In genomic region chr3:172312006-172312405, GRCh38 we compare ENCODE assay signal across 29 cellular contexts.
DNase-seq lines count a peak whose midpoint lies in the region; ATAC-seq and TF ChIP-seq lines count a peak whose summit lies in the region.
"Had no signal": no experiment of that assay in that cellular context is flagged by ENCODE, and none has a peak within 500 bp of the region (broad histone marks: within the 10 kb centered on the region; RNA-seq: fewer than 3 reads in every experiment).

No MANE protein-coding gene starts in this region.

- TF ChIP-seq CTCF in cardiac muscle cell (IDR thresholded peaks at IDR 0.05; ENCODE audit: low read depth, low read length) (no peak), right atrium auricular region (IDR thresholded peaks at IDR 0.05) (no peak), coronary artery (IDR thresholded peaks at IDR 0.05) (no peak), lower lobe of right lung (IDR thresholded peaks at IDR 0.05) (no peak), uterus (IDR thresholded peaks at IDR 0.05) (no peak), osteoblast (IDR thresholded peaks at IDR 0.05; ENCODE audit: extremely low read depth, low read depth, low read length) (no peak)

- H3K4me1 ChIP-seq in cardiac muscle cell (ENCODE audit: low read depth): peaks cover 70% of the 10 kb centered on the region
- H3K4me1 ChIP-seq in right atrium auricular region: peaks cover 0 to 63% of the 10 kb centered on the region in 2 donors
- peaks cover 24% of the 10 kb centered on the region for H3K4me1 ChIP-seq in lower lobe of right lung
- H3K4me1 ChIP-seq in uterus: peaks cover 4 to 26% of the 10 kb centered on the region in 2 donors
- H3K4me1 ChIP-seq in effector memory CD4-positive, alpha-beta T cell (ENCODE audit: control insufficient read depth, insufficient read depth, low read length, poor library complexity, severe bottlenecking): no peaks in the 10 kb centered on the region
- H3K4me1 ChIP-seq in osteoblast (ENCODE audit: insufficient read depth, low read length): peaks cover 20% of the 10 kb centered on the region

- H4K20me1 ChIP-seq in osteoblast (ENCODE audit: insufficient read depth, low read length): peaks cover 7% of the 10 kb centered on the region

- DNase-seq in cardiac muscle cell (ENCODE audit: low read depth in 1 of 2, low spot score in 1 of 2): peak in 1 of 2 donors; percentile 36
- no peak for DNase-seq in right atrium auricular region (ENCODE audit: low spot score)
- DNase-seq in coronary artery (ENCODE audit: low spot score): no peak
- no peak for DNase-seq in lower lobe of right lung
- DNase-seq in uterus: no peak
- no peak for DNase-seq in effector memory CD4-positive, alpha-beta T cell
- DNase-seq in osteoblast (ENCODE audit: insufficient read length, low spot score, missing footprints): no peak
- DNase-seq: activated CD4-positive, alpha-beta T cell treated with anti-CD3 and anti-CD28 coated beads, Interleukin-2, amount 50 U/mL, for 1 hour; activated CD4-positive, CD25-positive, alpha-beta regulatory T cell; activated T-cell treated with anti-CD3 and anti-CD28 coated beads, Interleukin-2, amount 50 U/mL, for 48 hours; caudate nucleus; CD4-positive, alpha-beta memory T cell; hypothalamus; immature natural killer cell; KBM-7; left colon; naive B cell; NCI-H1105; NCI-H187 treated with DMSO at 0.1 percent for 48 hours; NCI-H2171; NCI-H510A; RPMI8226; stimulated activated naive CD4-positive, alpha-beta T cell had no signal

- ATAC-seq in lower lobe of right lung (no peak), HG02970 (IDR thresholded peaks at IDR 0.05; ENCODE audit: low FRiP score, unreplicated experiment) (no peak)
- ATAC-seq: esophagus mucosa, gastroesophageal sphincter had no signal

- peaks cover 24% of the 10 kb centered on the region for H3K36me3 ChIP-seq in cardiac muscle cell
- H3K36me3 ChIP-seq in right atrium auricular region: peaks cover 44% of the 10 kb centered on the region
- H3K36me3 ChIP-seq in lower lobe of right lung: peaks cover 56% of the 10 kb centered on the region
- H3K36me3 ChIP-seq in uterus: no peaks in the 10 kb centered on the region
- H3K36me3 ChIP-seq in effector memory CD4-positive, alpha-beta T cell (ENCODE audit: control insufficient read depth, insufficient read depth, low read length): peaks cover 19% of the 10 kb centered on the region
- H3K36me3 ChIP-seq in osteoblast (ENCODE audit: insufficient read depth, low read length): peaks cover 79% of the 10 kb centered on the region

- no peaks in the 10 kb centered on the region for H3K27me3 ChIP-seq in cardiac muscle cell
- no peaks in the 10 kb centered on the region for H3K27me3 ChIP-seq in right atrium auricular region
- no peaks in the 10 kb centered on the region for H3K27me3 ChIP-seq in lower lobe of right lung (ENCODE audit: low read depth)
- H3K27me3 ChIP-seq in uterus: no peaks in the 10 kb centered on the region
- no peaks in the 10 kb centered on the region for H3K27me3 ChIP-seq in effector memory CD4-positive, alpha-beta T cell (replicated peaks; ENCODE audit: control insufficient read depth, insufficient read depth, low read length, poor library complexity, severe bottlenecking)
- H3K27me3 ChIP-seq in osteoblast (ENCODE audit: insufficient read depth, low read length): no peaks in the 10 kb centered on the region
- H3K27me3 ChIP-seq: ascending aorta, gastroesophageal sphincter had no signal

- no peak overlapping the region for H2AFZ ChIP-seq in osteoblast (ENCODE audit: low read length)

- H3K4me3 ChIP-seq in cardiac muscle cell: no peak overlapping the region
- no peak overlapping the region for H3K4me3 ChIP-seq in right atrium auricular region
- peak overlapping the region; percentile 23 for H3K4me3 ChIP-seq in coronary artery
- no peak overlapping the region for H3K4me3 ChIP-seq in lower lobe of right lung
- no peak overlapping the region for H3K4me3 ChIP-seq in uterus
- no peak overlapping the region for H3K4me3 ChIP-seq in effector memory CD4-positive, alpha-beta T cell (ENCODE audit: insufficient read depth, low read depth, low read length, poor library complexity, severe bottlenecking)
- no peak overlapping the region for H3K4me3 ChIP-seq in osteoblast (ENCODE audit: insufficient read depth, low read length)
- H3K4me3 ChIP-seq: ascending aorta, gastroesophageal sphincter, SK-N-MC, skin epidermis had no signal

- H3K27ac ChIP-seq in cardiac muscle cell: peak overlapping the region; percentile 86
- H3K27ac ChIP-seq in right atrium auricular region: no peak overlapping the region
- peak overlapping the region in 1 of 2 donors; percentile 35 for H3K27ac ChIP-seq in coronary artery
- peak overlapping the region; percentile 55 for H3K27ac ChIP-seq in lower lobe of right lung
- peak overlapping the region; percentile 82 to 95 for H3K27ac ChIP-seq in uterus
- no peak overlapping the region for H3K27ac ChIP-seq in effector memory CD4-positive, alpha-beta T cell (ENCODE audit: insufficient read depth, low read length, poor library complexity, severe bottlenecking)
- no peak overlapping the region for H3K27ac ChIP-seq in osteoblast (ENCODE audit: low read depth, low read length)
- H3K27ac ChIP-seq: SK-N-MC had no signal

- H3K9me3 ChIP-seq in cardiac muscle cell (ENCODE audit: low read depth) (no peaks in the 10 kb centered on the region), right atrium auricular region (no peaks in the 10 kb centered on the region), lower lobe of right lung (no peaks in the 10 kb centered on the region), uterus (no peaks in the 10 kb centered on the region), osteoblast (ENCODE audit: low read depth, low read length) (no peaks in the 10 kb centered on the region)
- H3K9me3 ChIP-seq in effector memory CD4-positive, alpha-beta T cell (ENCODE audit: control insufficient read depth, low read length): no peaks in the 10 kb centered on the region
- H3K9me3 ChIP-seq: ascending aorta, gastroesophageal sphincter had no signal

- H3K4me2 ChIP-seq in osteoblast (ENCODE audit: insufficient read depth, low read length): no peak overlapping the region

- peaks cover 2% of the 10 kb centered on the region for H3K79me2 ChIP-seq in osteoblast (ENCODE audit: insufficient read depth, low read length)

- no peak for TF ChIP-seq POLR2A in uterus (IDR thresholded peaks at IDR 0.05)

- intact Hi-C loops in lower lobe of right lung (cut with DNase I) (no loop called here), uterus (cut with DNase I; ENCODE audit: low total_unique reads) (loop anchor here (10.0 kb wide), 1 partner anchor 177 kb away; no protein-coding TSS in a partner anchor)

Comparison
In these comparisons a context has a peak if more than half of its experiments do, and no peak if none do; other contexts are left out.
1. H3K27ac ChIP-seq: peak in cardiac muscle cell (single experiment), lower lobe of right lung (single experiment) and uterus (2 of 2); none in right atrium auricular region (0 of 2), effector memory CD4-positive, alpha-beta T cell (single experiment) and osteoblast (single experiment).